ENCODE assay signal across 8 cellular contexts in genomic region chr10:72261323-72262018, GRCh38. TPM values are rescaled to one million over a fixed set of nuclear protein-coding genes. Genes with fewer than 3 reads are reported as not detected.
A peak's percentile ranks its signal among the peaks of the same experiment; 100 is the strongest.
DNase-seq lines count a peak whose midpoint lies in the region; ATAC-seq and TF ChIP-seq lines count a peak whose summit lies in the region.

No MANE protein-coding gene starts in this region.

- CTCF ChIA-PET in activated CD4-positive, alpha-beta T cell treated with anti-CD3 and anti-CD28 coated beads for 36 hours (lab: Charles Lee) = interaction anchor here (0.6 to 3.3 kb wide), 15 partner anchors 11 to 208 kb away, joined by 3 to 18 read pairs (median 5); partner anchors contain the start of gene DDIT4

- peak; percentile 83 for DNase-seq in activated CD4-positive, alpha-beta T cell treated with anti-CD3 and anti-CD28 coated beads for 36 hours
- no peak for DNase-seq in activated CD4-positive, alpha-beta T cell treated with anti-CD3 and anti-CD28 coated beads for 1 hour
- DNase-seq in Peyer's patch (peak in 2 of 3 donors; percentile 59 to 69), choroid plexus epithelial cell (ENCODE audit: low read depth) (no peak), mucosa of descending colon (no peak), type B pancreatic cell (ENCODE audit: extremely low spot score, unreplicated experiment) (no peak), NOMO-1 (lab: John Stamatoyannopoulos, UW; ENCODE audit: unreplicated experiment in 2 of 2) (no peak)

- intact Hi-C loops in activated CD4-positive, alpha-beta T cell treated with anti-CD3 and anti-CD28 coated beads for 36 hours (cut with DNase I, micrococcal nuclease) = loop anchor here (1.0 to 2.0 kb wide), 9 partner anchors 12 to 489 kb away; partner anchors contain the start of genes DDIT4 (in 2 of the 2) and VSIR (in 1 of the 2)
- intact Hi-C loops in mucosa of descending colon (cut with DNase I, micrococcal nuclease) = no loop called here

- no peaks in the 10 kb centered on the region for H3K27me3 ChIP-seq in Peyer's patch

- POLR2A ChIA-PET in activated CD4-positive, alpha-beta T cell treated with anti-CD3 and anti-CD28 coated beads for 36 hours (lab: Charles Lee) = interaction anchor here (0.7 to 3.3 kb wide), 16 partner anchors 12 to 75 kb away, joined by 3 to 34 read pairs (median 8); partner anchors contain the start of gene DDIT4

- peak overlapping the region; percentile 91 to 95 (median 94) for H3K27ac ChIP-seq in Peyer's patch

- H3K4me3 ChIP-seq in Peyer's patch = peak overlapping the region; percentile 50 to 60 (median 52)
- H3K4me3 ChIP-seq in choroid plexus epithelial cell (ENCODE audit: low read depth, low read length) = peak overlapping the region; percentile 57
- no peak overlapping the region for H3K4me3 ChIP-seq in mucosa of descending colon

- peak in 1 of 2 donors; percentile 9 for TF ChIP-seq POLR2A in Peyer's patch (IDR thresholded peaks at IDR 0.05)

- H3K4me1 ChIP-seq in Peyer's patch = peaks cover 8 to 57% (median 41%) of the 10 kb centered on the region in 4 donors
- peaks cover 37% of the 10 kb centered on the region for H3K4me1 ChIP-seq in mucosa of descending colon (ENCODE audit: low read depth)

- no peaks in the 10 kb centered on the region for H3K27me3 Mint-ChIP-seq in activated CD4-positive, alpha-beta T cell treated with anti-CD3 and anti-CD28 coated beads for 36 hours
- no peaks in the 10 kb centered on the region for H3K27me3 Mint-ChIP-seq in type B pancreatic cell

- peak; percentile 57 for ATAC-seq in activated CD4-positive, alpha-beta T cell treated with anti-CD3 and anti-CD28 coated beads for 36 hours
- ATAC-seq in HG02870 (IDR thresholded peaks at IDR 0.05; ENCODE audit: unreplicated experiment) (peak; percentile 38), mucosa of descending colon (peak; percentile 57)

- TF ChIP-seq CTCF in Peyer's patch (IDR thresholded peaks at IDR 0.05) (peak in 1 of 6 experiments; percentile 1), choroid plexus epithelial cell (conservative IDR thresholded peaks at IDR 0.05; ENCODE audit: low read depth, low read length) (no peak), mucosa of descending colon (IDR thresholded peaks at IDR 0.05) (no peak), type B pancreatic cell (conservative IDR thresholded peaks at IDR 0.05) (no peak)

- no peaks in the 10 kb centered on the region for H3K36me3 Mint-ChIP-seq in activated CD4-positive, alpha-beta T cell treated with anti-CD3 and anti-CD28 coated beads for 36 hours (ENCODE audit: low read depth)
- H3K36me3 Mint-ChIP-seq in type B pancreatic cell = no peaks in the 10 kb centered on the region

- H3K27ac Mint-ChIP-seq in activated CD4-positive, alpha-beta T cell treated with anti-CD3 and anti-CD28 coated beads for 36 hours = peak overlapping the region; percentile 97
- peak overlapping the region; percentile 99 for H3K27ac Mint-ChIP-seq in type B pancreatic cell

- H3K9me3 Mint-ChIP-seq in activated CD4-positive, alpha-beta T cell treated with anti-CD3 and anti-CD28 coated beads for 36 hours (ENCODE audit: low read depth) = no peaks in the 10 kb centered on the region
- no peaks in the 10 kb centered on the region for H3K9me3 Mint-ChIP-seq in type B pancreatic cell

- H3K9me3 ChIP-seq in Peyer's patch = no peaks in the 10 kb centered on the region
- H3K9me3 ChIP-seq in mucosa of descending colon = no peaks in the 10 kb centered on the region

- H3K4me1 Mint-ChIP-seq in activated CD4-positive, alpha-beta T cell treated with anti-CD3 and anti-CD28 coated beads for 36 hours = peaks cover 63% of the 10 kb centered on the region
- H3K4me1 Mint-ChIP-seq in type B pancreatic cell (ENCODE audit: unreplicated experiment) = peaks cover 46% of the 10 kb centered on the region

- H3K4me3 Mint-ChIP-seq in activated CD4-positive, alpha-beta T cell treated with anti-CD3 and anti-CD28 coated beads for 36 hours = peak overlapping the region; percentile 78
- peak overlapping the region; percentile 88 for H3K4me3 Mint-ChIP-seq in type B pancreatic cell

- H3K36me3 ChIP-seq in Peyer's patch (no peaks in the 10 kb centered on the region), mucosa of descending colon (ENCODE audit: low read depth) (no peaks in the 10 kb centered on the region)

RNA-seq across cellular contexts. Expression of gene DDIT4, which starts 12.3 kb away (rescaled TPM):
- 1,000 to 10,000 TPM in 1 of 2 experiments, 100 to 1,000 TPM in 1; 750 to 1,039 TPM for total RNA-seq in activated CD4-positive, alpha-beta T cell treated with anti-CD3 and anti-CD28 coated beads for 36 hours
- 100 to 1,000 TPM in 3 of 4 donors, 10 to 100 TPM in 1; 80.6 to 275 (median 123) TPM for total RNA-seq in Peyer's patch
- total RNA-seq in mucosa of descending colon = 100 to 1,000 TPM in 1 of 3 donors, 10 to 100 TPM in 2; 32.9 to 142 (median 49.6) TPM
- 95.9 and 130 TPM in 2 replicates for total RNA-seq in type B pancreatic cell (ENCODE audit: low replicate concordance)

RNA-seq across cellular contexts. Expression of gene ASCC1, which starts 45.4 kb away (rescaled TPM):
- 10 to 100 TPM; 67.8 to 68.9 TPM for total RNA-seq in activated CD4-positive, alpha-beta T cell treated with anti-CD3 and anti-CD28 coated beads for 36 hours
- total RNA-seq in Peyer's patch = 10 to 100 TPM in 3 of 4 donors, 1 to 10 TPM in 1; 9.7 to 48.7 (median 21.5) TPM
- total RNA-seq in mucosa of descending colon = 10 to 100 TPM; 18.0 to 23.6 (median 21.4) TPM
- 30.4 and 32.8 TPM in 2 replicates for total RNA-seq in type B pancreatic cell (ENCODE audit: low replicate concordance)

RNA-seq across cellular contexts. Expression of gene ANAPC16, which starts 45.7 kb away (rescaled TPM):
- 100 to 1,000 TPM in 1 of 2 experiments, 10 to 100 TPM in 1; 90.2 to 123 TPM for total RNA-seq in activated CD4-positive, alpha-beta T cell treated with anti-CD3 and anti-CD28 coated beads for 36 hours
- 10 to 100 TPM; 55.0 to 73.4 (median 60.6) TPM for total RNA-seq in Peyer's patch
- 100 to 1,000 TPM in 1 of 3 donors, 10 to 100 TPM in 2; 72.1 to 126 (median 83.5) TPM for total RNA-seq in mucosa of descending colon
- total RNA-seq in type B pancreatic cell (ENCODE audit: low replicate concordance) = 79.2 and 86.3 TPM in 2 replicates

Comparison
In these comparisons a context has a peak if more than half of its experiments do, and no peak if none do; other contexts are left out.
1. DNase-seq: peak in activated CD4-positive, alpha-beta T cell treated with anti-CD3 and anti-CD28 coated beads for 36 hours (single experiment) and Peyer's patch (2 of 3); none in activated CD4-positive, alpha-beta T cell treated with anti-CD3 and anti-CD28 coated beads for 1 hour (single experiment), choroid plexus epithelial cell (single experiment), mucosa of descending colon (0 of 3), type B pancreatic cell (single experiment) and NOMO-1 (0 of 2).
2. intact Hi-C loops: an anchor here in activated CD4-positive, alpha-beta T cell treated with anti-CD3 and anti-CD28 coated beads for 36 hours (1.0 to 2.0 kb wide); none called in mucosa of descending colon.
3. Peak in every context shown above with its lines, with median percentiles within 50 percentile points of each other: ATAC-seq.